ENCODE assay signal across 8 cellular contexts in the genomic region with DNA sequence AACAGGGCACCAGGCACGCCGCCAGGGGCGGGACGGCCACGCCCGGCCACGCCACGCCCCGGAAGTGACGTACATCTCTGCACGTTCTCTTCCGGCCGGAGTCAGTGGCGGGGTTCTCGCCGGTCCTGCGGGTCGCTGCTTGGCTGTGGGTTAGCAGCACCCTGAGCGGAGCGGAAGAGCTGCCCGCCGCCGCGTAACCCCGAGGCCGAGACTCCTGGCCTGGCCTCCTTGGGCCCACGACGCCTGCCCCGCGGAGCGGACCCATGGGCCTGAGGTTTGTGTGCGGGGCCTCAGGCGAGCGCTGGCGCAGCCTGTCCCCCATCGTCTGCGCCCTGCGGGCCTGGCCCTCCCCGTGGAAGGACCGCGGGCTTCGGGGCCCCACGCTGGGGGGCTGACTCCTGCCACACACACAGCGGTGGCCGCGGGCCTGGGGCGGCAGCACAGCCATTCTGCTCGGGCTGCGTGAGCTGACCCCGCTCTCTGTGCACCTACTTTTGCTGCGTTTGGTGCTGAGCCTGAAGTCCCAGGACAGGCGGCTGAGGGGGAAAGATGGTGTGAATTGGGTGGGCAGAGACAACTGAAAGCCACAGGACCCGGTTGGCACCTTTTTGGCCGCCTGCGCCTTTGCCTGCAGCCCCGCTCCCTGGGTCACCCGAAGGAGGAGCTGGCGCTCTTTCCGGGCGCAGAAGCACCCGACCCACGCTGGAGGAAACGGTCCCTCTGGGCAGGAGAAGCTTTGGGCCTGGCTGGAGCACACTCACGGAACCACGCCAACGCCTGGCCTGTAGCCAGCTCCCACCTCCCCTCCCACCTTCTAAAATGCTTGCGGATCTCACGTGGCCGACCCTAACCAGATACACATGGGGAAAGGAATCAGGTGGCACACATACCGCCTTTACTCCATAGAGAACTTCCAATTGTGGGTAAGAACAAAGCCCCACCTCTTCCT. TPM values are rescaled to one million over a fixed set of nuclear protein-coding genes. Genes with fewer than 3 reads are reported as not detected.
A peak's percentile ranks its signal among the peaks of the same experiment; 100 is the strongest.
DNase-seq lines count a peak whose midpoint lies in the region; TF ChIP-seq lines count a peak whose summit lies in the region.

No MANE protein-coding gene starts in this region.

- no peaks in the 10 kb centered on the region for H3K9me3 ChIP-seq in GM23248 (ENCODE audit: low read depth)

- peaks cover 22% of the 10 kb centered on the region for H3K4me1 ChIP-seq in GM23248 (ENCODE audit: insufficient read depth)

- no peak for TF ChIP-seq CTCF in RWPE1 (conservative IDR thresholded peaks at IDR 0.05; ENCODE audit: low read depth)
- TF ChIP-seq CTCF in nephron progenitor cell (IDR thresholded peaks at IDR 0.05), result no peak

- H3K9me2 ChIP-seq in GM23248 (ENCODE audit: insufficient read depth), result no peaks in the 10 kb centered on the region

- H3K27me3 ChIP-seq in GM23248 (replicated peaks; ENCODE audit: insufficient read depth), result no peaks in the 10 kb centered on the region

- H3K79me2 ChIP-seq in GM23248 (ENCODE audit: insufficient read depth), result peaks cover 24% of the 10 kb centered on the region

- peak overlapping the region; percentile 88 for H3K9ac ChIP-seq in GM23248

- H3K4me3 Mint-ChIP-seq in nephron progenitor cell, result peak overlapping the region; percentile 87

- H3F3A ChIP-seq in GM23248 (ENCODE audit: insufficient read depth), result peaks cover 45% of the 10 kb centered on the region

- WGBS in GM23248 (ENCODE audit: low coverage in 1 of 2, low lambda C conversion rate in 2 of 2, missing lambda C conversion rate in 2 of 2), 2 experiments, result 1% methylated on average over 56 to 70 of the region's 70 CpGs

- no peaks in the 10 kb centered on the region for H4K20me1 ChIP-seq in GM23248 (ENCODE audit: insufficient read depth)

- CTCF ChIA-PET in RWPE1 (lab: Yijun Ruan, JAX), result no interaction called here

- H3K27me3 Mint-ChIP-seq in nephron progenitor cell (ENCODE audit: low read depth, poor library complexity), result peaks cover 4% of the 10 kb centered on the region

- H3K27ac ChIP-seq in GM23248, result peak overlapping the region; percentile 67
- H3K27ac ChIP-seq in RWPE1, result peak overlapping the region; percentile 92

- no peaks in the 10 kb centered on the region for H3K9me3 Mint-ChIP-seq in nephron progenitor cell

- H3K4me3 ChIP-seq in GM23248, result peak overlapping the region; percentile 80

- in situ Hi-C loops in GM23248 (cut with MboI), result no loop called here

- peak; percentile 98 for DNase-seq in DMS53 (lab: John Stamatoyannopoulos, UW)
- DNase-seq in GM23248, result peak; percentile 96
- DNase-seq in M059J (ENCODE audit: low read depth), result peak; percentile 83
- DNase-seq in RWPE1 (ENCODE audit: low spot score), result peak; percentile 70
- peak; percentile 91 for DNase-seq in activated effector memory CD4-positive, alpha-beta T cell treated with Interleukin-2 at 50 U/mL for 16 hours
- DNase-seq in fibroblast of the conjunctiva (ENCODE audit: low read depth), result peak; percentile 82
- DNase-seq in nephron progenitor cell, result peak; percentile 99
- peak; percentile 90 for DNase-seq in stimulated activated naive CD4-positive, alpha-beta T cell treated with Interleukin-2 at 50 U/mL for 16 hours (lab: John Stamatoyannopoulos, UW)

- peak overlapping the region; percentile 85 for H3K4me2 ChIP-seq in GM23248 (ENCODE audit: unreplicated experiment)

- peaks cover 21% of the 10 kb centered on the region for H3K36me3 Mint-ChIP-seq in nephron progenitor cell (ENCODE audit: low read depth)

- H3K36me3 ChIP-seq in GM23248 (ENCODE audit: low read depth), result peaks cover 21% of the 10 kb centered on the region

- POLR2A ChIA-PET in RWPE1 (lab: Yijun Ruan, JAX; ENCODE audit: low non-redundant PET), result interaction anchor here (0.6 kb wide), 1 partner anchor 26 kb away, joined by 3 read pairs; no protein-coding TSS in a partner anchor

- peaks cover 26% of the 10 kb centered on the region for H3K4me1 Mint-ChIP-seq in nephron progenitor cell

- peak overlapping the region; percentile 66 for H2AFZ ChIP-seq in GM23248

- no peak overlapping the region for H3K27ac Mint-ChIP-seq in nephron progenitor cell

RNA-seq across cellular contexts. Expression of a gene that starts 28.1 kb away (rescaled TPM):
- 15.9 and 20.6 TPM in 2 replicates for total RNA-seq in GM23248 (2014; rRNA removed; shearing (Covaris generic))
- 19.3 and 20.5 TPM in 2 replicates for polyA plus RNA-seq in GM23248 (2016; fragmentation: Nextera tagmentation; extraction: Ambion mirVana)
- total RNA-seq in M059J (2014; rRNA removed; shearing (Covaris generic)), result 12.3 and 18.0 TPM in 2 replicates

RNA-seq across cellular contexts. Expression of a gene that starts 28.3 kb away (rescaled TPM):
- total RNA-seq in GM23248 (2014; rRNA removed; shearing (Covaris generic)), result 5.8 and 7.1 TPM in 2 replicates
- polyA plus RNA-seq in GM23248 (2016; fragmentation: Nextera tagmentation; extraction: Ambion mirVana), result 5.1 and 6.5 TPM in 2 replicates
- total RNA-seq in M059J (2014; rRNA removed; shearing (Covaris generic)), result 0.74 and 2.5 TPM in 2 replicates

Comparison
In these comparisons a context has a peak if more than half of its experiments do, and no peak if none do; other contexts are left out.
1. Peak in every context shown above with its lines: DNase-seq, H3K4me3 ChIP-seq and H3K27ac ChIP-seq.